In genomic region chr21:45225041-45225740, GRCh38 we compare ENCODE assay signal across 23 cellular contexts.
DNase-seq lines count a peak whose midpoint lies in the region; TF ChIP-seq lines count a peak whose summit lies in the region.
"Had no signal": no experiment of that assay in that cellular context is flagged by ENCODE, and none has a peak within 500 bp of the region (broad histone marks: within the 10 kb centered on the region; RNA-seq: fewer than 3 reads in every experiment).

No MANE protein-coding gene starts in this region.

- POLR2A ChIA-PET in activated CD4-positive, alpha-beta T cell treated with anti-CD3 and anti-CD28 coated beads, Interleukin-2, amount 10 ng/mL, durations not matched to agents 7 days and 5 days (lab: Charles Lee): no interaction called here
- POLR2A ChIA-PET in CD8-positive, alpha-beta memory T cell (lab: Charles Lee): interaction anchor here (0.5 to 0.6 kb wide), 2 partner anchors 382 to 408 kb away, joined by 3 read pairs; partner anchors contain the start of gene SUMO3
- POLR2A ChIA-PET in activated CD4-positive, alpha-beta memory T cell treated with anti-CD3 and anti-CD28 coated beads for 36 hours (lab: Charles Lee): no interaction called here

- no peak overlapping the region for H3K4me3 ChIP-seq in CD8-positive, alpha-beta memory T cell (ENCODE audit: low read length)
- H3K4me3 ChIP-seq in vagina (no peak overlapping the region), endodermal cell (ENCODE audit: low read length) (no peak overlapping the region)
- H3K4me3 ChIP-seq: adrenal gland, coronary artery, HAP-1, lower lobe of right lung, MG63, skin epidermis had no signal

- no peaks in the 10 kb centered on the region for H3K9me3 Mint-ChIP-seq in activated CD4-positive, alpha-beta T cell treated with anti-CD3 and anti-CD28 coated beads, Interleukin-2, amount 10 ng/mL, durations not matched to agents 7 days and 5 days
- no peaks in the 10 kb centered on the region for H3K9me3 Mint-ChIP-seq in activated CD4-positive, alpha-beta T cell treated with anti-CD3 and anti-CD28 coated beads, Interleukin-2, amount 10 ng/mL, durations not matched to agents 24 days and 14 days
- no peaks in the 10 kb centered on the region for H3K9me3 Mint-ChIP-seq in CD8-positive, alpha-beta memory T cell
- H3K9me3 Mint-ChIP-seq in activated CD4-positive, alpha-beta memory T cell treated with anti-CD3 and anti-CD28 coated beads for 36 hours: no peaks in the 10 kb centered on the region
- H3K9me3 Mint-ChIP-seq in endodermal cell: no peaks in the 10 kb centered on the region
- H3K9me3 Mint-ChIP-seq: nephron progenitor cell; stimulated activated naive CD8-positive, alpha-beta T cell treated with anti-CD3 and anti-CD28 coated beads, Interleukin-15, Interleukin-2, amounts not matched to agents 100 ng/mL and 50 ng/mL, for 24 hours had no signal

- WGBS in endodermal cell (ENCODE audit: insufficient coverage in 1 of 2, insufficient read length in 1 of 2), 2 experiments: 95 to 96% methylated on average over 9 to 11 of the region's 11 CpGs

- peaks cover 9% of the 10 kb centered on the region for H3K36me3 Mint-ChIP-seq in activated CD4-positive, alpha-beta T cell treated with anti-CD3 and anti-CD28 coated beads, Interleukin-2, amount 10 ng/mL, durations not matched to agents 7 days and 5 days (ENCODE audit: low read depth)
- peaks cover 4% of the 10 kb centered on the region for H3K36me3 Mint-ChIP-seq in activated CD4-positive, alpha-beta T cell treated with anti-CD3 and anti-CD28 coated beads, Interleukin-2, amount 10 ng/mL, durations not matched to agents 24 days and 14 days (ENCODE audit: low read depth)
- peaks cover 0 to 27% (median 0%) of the 10 kb centered on the region in 3 donors for H3K36me3 Mint-ChIP-seq in CD8-positive, alpha-beta memory T cell
- peaks cover 10% of the 10 kb centered on the region for H3K36me3 Mint-ChIP-seq in activated CD4-positive, alpha-beta memory T cell treated with anti-CD3 and anti-CD28 coated beads for 36 hours
- H3K36me3 Mint-ChIP-seq in endodermal cell (ENCODE audit: low read depth): no peaks in the 10 kb centered on the region

- no peaks in the 10 kb centered on the region for H3K27me3 ChIP-seq in CD8-positive, alpha-beta memory T cell (ENCODE audit: insufficient read depth, low read length, poor library complexity, severe bottlenecking)
- no peaks in the 10 kb centered on the region for H3K27me3 ChIP-seq in vagina
- H3K27me3 ChIP-seq in endodermal cell (ENCODE audit: control insufficient read depth, insufficient read depth, low read length, poor library complexity, severe bottlenecking): no peaks in the 10 kb centered on the region
- H3K27me3 ChIP-seq: adrenal gland, brain microvascular endothelial cell, MG63 had no signal

- no peaks in the 10 kb centered on the region for H3K36me3 ChIP-seq in CD8-positive, alpha-beta memory T cell (ENCODE audit: insufficient read depth, low read length)
- H3K36me3 ChIP-seq in vagina: peaks cover 0 to 22% of the 10 kb centered on the region in 2 donors
- H3K36me3 ChIP-seq in endodermal cell (ENCODE audit: control insufficient read depth, insufficient read depth, low read length): no peaks in the 10 kb centered on the region
- H3K36me3 ChIP-seq: HAP-1, MG63 had no signal

- H3K9ac ChIP-seq in endodermal cell (ENCODE audit: extremely low read depth, low read length, poor library complexity, severe bottlenecking): no peak overlapping the region

- intact Hi-C loops in activated CD4-positive, alpha-beta T cell treated with anti-CD3 and anti-CD28 coated beads, Interleukin-2, amount 10 ng/mL, durations not matched to agents 24 days and 14 days (cut with micrococcal nuclease): loop anchor here (5.0 kb wide), 1 partner anchor 148 kb away; no protein-coding TSS in a partner anchor
- intact Hi-C loops in activated CD4-positive, alpha-beta memory T cell treated with anti-CD3 and anti-CD28 coated beads for 36 hours (cut with micrococcal nuclease): loop anchor here (5.0 kb wide), 3 partner anchors 148 to 592 kb away; no protein-coding TSS in a partner anchor
- intact Hi-C loops in vagina (cut with DNase I): no loop called here

- peak overlapping the region; percentile 34 for H3K4me3 Mint-ChIP-seq in activated CD4-positive, alpha-beta T cell treated with anti-CD3 and anti-CD28 coated beads, Interleukin-2, amount 10 ng/mL, durations not matched to agents 7 days and 5 days
- H3K4me3 Mint-ChIP-seq in activated CD4-positive, alpha-beta T cell treated with anti-CD3 and anti-CD28 coated beads, Interleukin-2, amount 10 ng/mL, durations not matched to agents 24 days and 14 days: no peak overlapping the region
- peak overlapping the region; percentile 42 to 89 (median 73) for H3K4me3 Mint-ChIP-seq in CD8-positive, alpha-beta memory T cell
- H3K4me3 Mint-ChIP-seq in activated CD4-positive, alpha-beta memory T cell treated with anti-CD3 and anti-CD28 coated beads for 36 hours: no peak overlapping the region
- no peak overlapping the region for H3K4me3 Mint-ChIP-seq in endodermal cell
- H3K4me3 Mint-ChIP-seq: nephron progenitor cell; stimulated activated naive CD8-positive, alpha-beta T cell treated with anti-CD3 and anti-CD28 coated beads, Interleukin-15, Interleukin-2, amounts not matched to agents 100 ng/mL and 50 ng/mL, for 24 hours had no signal

- H3K9me3 ChIP-seq in CD8-positive, alpha-beta memory T cell (ENCODE audit: low read length): no peaks in the 10 kb centered on the region
- H3K9me3 ChIP-seq in vagina (no peaks in the 10 kb centered on the region), endodermal cell (ENCODE audit: control insufficient read depth, low read length) (no peaks in the 10 kb centered on the region)
- H3K9me3 ChIP-seq: adrenal gland, HAP-1, lower lobe of right lung, MG63 had no signal

- H3K27me3 Mint-ChIP-seq in activated CD4-positive, alpha-beta T cell treated with anti-CD3 and anti-CD28 coated beads, Interleukin-2, amount 10 ng/mL, durations not matched to agents 7 days and 5 days: no peaks in the 10 kb centered on the region
- no peaks in the 10 kb centered on the region for H3K27me3 Mint-ChIP-seq in activated CD4-positive, alpha-beta T cell treated with anti-CD3 and anti-CD28 coated beads, Interleukin-2, amount 10 ng/mL, durations not matched to agents 24 days and 14 days
- H3K27me3 Mint-ChIP-seq in CD8-positive, alpha-beta memory T cell: no peaks in the 10 kb centered on the region
- peaks cover 5% of the 10 kb centered on the region for H3K27me3 Mint-ChIP-seq in activated CD4-positive, alpha-beta memory T cell treated with anti-CD3 and anti-CD28 coated beads for 36 hours
- no peaks in the 10 kb centered on the region for H3K27me3 Mint-ChIP-seq in endodermal cell (ENCODE audit: insufficient read depth)
- H3K27me3 Mint-ChIP-seq: B cell; stimulated activated naive CD8-positive, alpha-beta T cell treated with anti-CD3 and anti-CD28 coated beads, Interleukin-15, Interleukin-2, amounts not matched to agents 100 ng/mL and 50 ng/mL, for 24 hours had no signal

- H3K4me1 ChIP-seq in CD8-positive, alpha-beta memory T cell (ENCODE audit: insufficient read depth, low read length): peaks cover 44% of the 10 kb centered on the region
- H3K4me1 ChIP-seq in vagina (peaks cover 13% of the 10 kb centered on the region), endodermal cell (ENCODE audit: control insufficient read depth, insufficient read depth, low read length) (no peaks in the 10 kb centered on the region)
- H3K4me1 ChIP-seq: adrenal gland, HAP-1 had no signal

- TF ChIP-seq POLR2A in vagina (IDR thresholded peaks at IDR 0.05): no peak

- CTCF ChIA-PET in activated CD4-positive, alpha-beta T cell treated with anti-CD3 and anti-CD28 coated beads, Interleukin-2, amount 10 ng/mL, durations not matched to agents 7 days and 5 days (lab: Charles Lee): interaction anchor here (1.8 kb wide), 1 partner anchor 17 kb away, joined by 4 read pairs; no protein-coding TSS in a partner anchor
- CTCF ChIA-PET in CD8-positive, alpha-beta memory T cell (lab: Charles Lee): interaction anchor here (1.1 kb wide), 1 partner anchor 97 kb away, joined by 3 read pairs; no protein-coding TSS in a partner anchor
- CTCF ChIA-PET in activated CD4-positive, alpha-beta memory T cell treated with anti-CD3 and anti-CD28 coated beads for 36 hours (lab: Charles Lee): no interaction called here

- peaks cover 58% of the 10 kb centered on the region for H3K4me1 Mint-ChIP-seq in activated CD4-positive, alpha-beta T cell treated with anti-CD3 and anti-CD28 coated beads, Interleukin-2, amount 10 ng/mL, durations not matched to agents 7 days and 5 days
- H3K4me1 Mint-ChIP-seq in activated CD4-positive, alpha-beta T cell treated with anti-CD3 and anti-CD28 coated beads, Interleukin-2, amount 10 ng/mL, durations not matched to agents 24 days and 14 days: peaks cover 30% of the 10 kb centered on the region
- H3K4me1 Mint-ChIP-seq in CD8-positive, alpha-beta memory T cell: peaks cover 50 to 56% (median 52%) of the 10 kb centered on the region in 3 donors
- H3K4me1 Mint-ChIP-seq in activated CD4-positive, alpha-beta memory T cell treated with anti-CD3 and anti-CD28 coated beads for 36 hours (ENCODE audit: low read depth): peaks cover 48% of the 10 kb centered on the region
- H3K4me1 Mint-ChIP-seq in endodermal cell: no peaks in the 10 kb centered on the region
- H3K4me1 Mint-ChIP-seq: nephron progenitor cell had no signal

- H3K27ac Mint-ChIP-seq in activated CD4-positive, alpha-beta T cell treated with anti-CD3 and anti-CD28 coated beads, Interleukin-2, amount 10 ng/mL, durations not matched to agents 7 days and 5 days: peak overlapping the region; percentile 89
- no peak overlapping the region for H3K27ac Mint-ChIP-seq in activated CD4-positive, alpha-beta T cell treated with anti-CD3 and anti-CD28 coated beads, Interleukin-2, amount 10 ng/mL, durations not matched to agents 24 days and 14 days
- peak overlapping the region; percentile 67 to 98 (median 94) for H3K27ac Mint-ChIP-seq in CD8-positive, alpha-beta memory T cell
- H3K27ac Mint-ChIP-seq in activated CD4-positive, alpha-beta memory T cell treated with anti-CD3 and anti-CD28 coated beads for 36 hours: peak overlapping the region; percentile 62
- no peak overlapping the region for H3K27ac Mint-ChIP-seq in endodermal cell
- H3K27ac Mint-ChIP-seq: B cell; nephron progenitor cell; stimulated activated naive CD8-positive, alpha-beta T cell treated with anti-CD3 and anti-CD28 coated beads, Interleukin-15, Interleukin-2, amounts not matched to agents 100 ng/mL and 50 ng/mL, for 24 hours had no signal

- TF ChIP-seq CTCF in vagina (IDR thresholded peaks at IDR 0.05): no peak
- no peak for TF ChIP-seq CTCF in endodermal cell (conservative IDR thresholded peaks at IDR 0.05)

- H3K27ac ChIP-seq in CD8-positive, alpha-beta memory T cell (ENCODE audit: low read depth, low read length): peak overlapping the region; percentile 28
- H3K27ac ChIP-seq in vagina (no peak overlapping the region), endodermal cell (ENCODE audit: low read depth, low read length) (no peak overlapping the region)
- H3K27ac ChIP-seq: adrenal gland, brain microvascular endothelial cell, coronary artery, lower lobe of right lung had no signal

- no peak for DNase-seq in activated CD4-positive, alpha-beta T cell treated with anti-CD3 and anti-CD28 coated beads, Interleukin-2, amount 10 ng/mL, durations not matched to agents 7 days and 5 days
- DNase-seq in activated CD4-positive, alpha-beta T cell treated with anti-CD3 and anti-CD28 coated beads, Interleukin-2, amount 10 ng/mL, durations not matched to agents 24 days and 14 days: no peak
- no peak for DNase-seq in CD8-positive, alpha-beta memory T cell
- DNase-seq in activated CD4-positive, alpha-beta memory T cell treated with anti-CD3 and anti-CD28 coated beads for 36 hours: no peak
- peak; percentile 21 for DNase-seq in left kidney (ENCODE audit: low read depth, low spot score)
- no peak for DNase-seq in vagina (ENCODE audit: extremely low spot score in 2 of 2)
- DNase-seq in NCI-H345 (lab: John Stamatoyannopoulos, UW): no peak
- DNase-seq in endodermal cell: no peak
- DNase-seq: DND-41, foreskin fibroblast, head of caudate nucleus, lower lobe of right lung, NCI-H1105 treated with DMSO at 0.1 percent for 48 hours, NCI-H2029, nephron progenitor cell had no signal

Comparison
In these comparisons a context has a peak if more than half of its experiments do, and no peak if none do; other contexts are left out.
1. H3K27ac Mint-ChIP-seq: peak in activated CD4-positive, alpha-beta T cell treated with anti-CD3 and anti-CD28 coated beads, Interleukin-2, amount 10 ng/mL, durations not matched to agents 7 days and 5 days (single experiment), CD8-positive, alpha-beta memory T cell (8 of 8) and activated CD4-positive, alpha-beta memory T cell treated with anti-CD3 and anti-CD28 coated beads for 36 hours (single experiment); none in activated CD4-positive, alpha-beta T cell treated with anti-CD3 and anti-CD28 coated beads, Interleukin-2, amount 10 ng/mL, durations not matched to agents 24 days and 14 days (single experiment) and endodermal cell (single experiment).
2. H3K4me3 Mint-ChIP-seq: peak in activated CD4-positive, alpha-beta T cell treated with anti-CD3 and anti-CD28 coated beads, Interleukin-2, amount 10 ng/mL, durations not matched to agents 7 days and 5 days (single experiment) and CD8-positive, alpha-beta memory T cell (7 of 7); none in activated CD4-positive, alpha-beta T cell treated with anti-CD3 and anti-CD28 coated beads, Interleukin-2, amount 10 ng/mL, durations not matched to agents 24 days and 14 days (single experiment), activated CD4-positive, alpha-beta memory T cell treated with anti-CD3 and anti-CD28 coated beads for 36 hours (single experiment) and endodermal cell (single experiment).